In genomic region chr15:60568301-60568742, GRCh38 we compare ENCODE assay signal across 9 cellular contexts.
DNase-seq lines count a peak whose midpoint lies in the region; ATAC-seq and FAIRE-seq lines count a peak whose summit lies in the region.
"Had no signal": no experiment of that assay in that cellular context is flagged by ENCODE, and none has a peak within 500 bp of the region (broad histone marks: within the 10 kb centered on the region; RNA-seq: fewer than 3 reads in every experiment).

No MANE protein-coding gene starts in this region.

- no peak overlapping the region for H3K27ac ChIP-seq in neuronal stem cell (replicated peaks; ENCODE audit: low read length)
- H3K27ac ChIP-seq: prostate gland had no signal

- no peak overlapping the region for H2BK12ac ChIP-seq in neuronal stem cell (ENCODE audit: low read length)

- H2BK120ac ChIP-seq in neuronal stem cell (ENCODE audit: low read depth, low read length): no peak overlapping the region

- peak; percentile 26 for DNase-seq in NAMALWA (ENCODE audit: low spot score)
- DNase-seq in neuronal stem cell (ENCODE audit: low spot score): no peak
- no peak for DNase-seq in foreskin melanocyte
- DNase-seq in urothelium cell line (ENCODE audit: low spot score): no peak
- no peak for DNase-seq in RKO (ENCODE audit: low spot score)
- DNase-seq: erythroblast had no signal

- WGBS in neuronal stem cell (ENCODE audit: extremely low coverage in 2 of 2, insufficient read length in 2 of 2, insufficient replicate concordance in 1 of 2), 2 donors: no CpG with 5 or more reads among the region's 3 CpGs

- no peaks in the 10 kb centered on the region for H3K27me3 ChIP-seq in neuronal stem cell (ENCODE audit: control insufficient read depth in 3 of 3, insufficient read depth in 3 of 3, low read depth in 1 of 3, low read length in 3 of 3)

- no peak for FAIRE-seq in urothelium cell line (lab: Jason Lieb, UNC)

- H2AFZ ChIP-seq in neuronal stem cell (ENCODE audit: low read length): peak overlapping the region; percentile 8

- H3K4ac ChIP-seq in neuronal stem cell (ENCODE audit: low read length): no peak overlapping the region

- H3K4me3 ChIP-seq in neuronal stem cell (ENCODE audit: low read length in 2 of 2): no peak overlapping the region
- H3K4me3 ChIP-seq: prostate gland had no signal

- H2AK5ac ChIP-seq in neuronal stem cell (ENCODE audit: low read depth, low read length): no peak overlapping the region

- no peak overlapping the region for H3K18ac ChIP-seq in neuronal stem cell (ENCODE audit: low read length)

- no peak overlapping the region for H4K8ac ChIP-seq in neuronal stem cell (ENCODE audit: low read depth, low read length)

- no peak overlapping the region for H2BK5ac ChIP-seq in neuronal stem cell (ENCODE audit: low read length)

- H3K36me3 ChIP-seq in neuronal stem cell (replicated peaks in 1 of 2; ENCODE audit: control insufficient read depth in 2 of 2, insufficient read depth in 2 of 2, low read length in 2 of 2): no peaks in the 10 kb centered on the region
- H3K36me3 ChIP-seq: prostate gland had no signal

- H3K23ac ChIP-seq in neuronal stem cell (ENCODE audit: low read depth, low read length, poor library complexity): no peak overlapping the region

- peaks cover 0 to 6% of the 10 kb centered on the region in 2 donors for H3K4me1 ChIP-seq in neuronal stem cell (ENCODE audit: control insufficient read depth in 2 of 2, insufficient read depth in 1 of 2, low read depth in 1 of 2, low read length in 2 of 2)

- H4K91ac ChIP-seq in neuronal stem cell (ENCODE audit: low read depth, low read length, poor library complexity): no peak overlapping the region

- H3K4me2 ChIP-seq in neuronal stem cell (ENCODE audit: insufficient read depth, low read length, poor library complexity, severe bottlenecking): no peak overlapping the region

- no peak overlapping the region for H3K9ac ChIP-seq in neuronal stem cell (ENCODE audit: low read depth, low read length, poor library complexity)

- ATAC-seq in GM19023 (IDR thresholded peaks at IDR 0.05; ENCODE audit: unreplicated experiment) (peak; percentile 85), HG02610 (IDR thresholded peaks at IDR 0.05; ENCODE audit: unreplicated experiment) (peak; percentile 72)

- no peak overlapping the region for H2BK15ac ChIP-seq in neuronal stem cell (ENCODE audit: low read length)

- H3K9me3 ChIP-seq in neuronal stem cell (replicated peaks in 1 of 2; ENCODE audit: control insufficient read depth in 2 of 2, insufficient read depth in 1 of 2, low read depth in 1 of 2, low read length in 2 of 2): no peaks in the 10 kb centered on the region
- H3K9me3 ChIP-seq: prostate gland had no signal

- no peak overlapping the region for H3K14ac ChIP-seq in neuronal stem cell (ENCODE audit: low read length)

- no peaks in the 10 kb centered on the region for H3K79me1 ChIP-seq in neuronal stem cell (ENCODE audit: low read depth, low read length)
